In genomic region chr3:49018707-49019006, GRCh38 we compare ENCODE assay signal across 1 cellular context.
TF ChIP-seq lines count a peak whose summit lies in the region.

No MANE protein-coding gene starts in this region.

TF ChIP-seq in K562, 482 proteins besides CTCF, POLR2A, EP300 and RAD21:
- TF ChIP-seq KAT2B (IDR thresholded peaks at IDR 0.05; ENCODE audit: low read depth, low read length) (no peak), KLF6 (CRISPR knock-in tag; IDR thresholded peaks at IDR 0.05; ENCODE audit: borderline replicate concordance) (no peak), POLR2AphosphoS5 (IDR thresholded peaks at IDR 0.05; ENCODE audit: control insufficient read depth, insufficient read depth, low read depth, low read length) (no peak), PHF8 (IDR thresholded peaks at IDR 0.05; ENCODE audit: borderline replicate concordance, low read length) (peak; percentile 26; the same call in 1 of the 2 replicates), SUPT5H (IDR thresholded peaks at IDR 0.05) (peak; percentile 3; the same call in 1 of the 2 replicates), MYBL2 (IDR thresholded peaks at IDR 0.05; ENCODE audit: low read depth) (no peak), MYBL2 (CRISPR knock-in tag; IDR thresholded peaks at IDR 0.05; ENCODE audit: borderline replicate concordance) (no peak), STAG1 (CRISPR knock-in tag; IDR thresholded peaks at IDR 0.05; ENCODE audit: borderline replicate concordance) (no peak), ZNF507 (tag; conservative IDR thresholded peaks at IDR 0.05) (no peak), GABPA (tag; conservative IDR thresholded peaks at IDR 0.05; ENCODE audit: low read depth) (peak; percentile 76), CBFA2T2 (conservative IDR thresholded peaks at IDR 0.05) (no peak)
